ENCODE assay signal across 8 cellular contexts in the genomic region with DNA sequence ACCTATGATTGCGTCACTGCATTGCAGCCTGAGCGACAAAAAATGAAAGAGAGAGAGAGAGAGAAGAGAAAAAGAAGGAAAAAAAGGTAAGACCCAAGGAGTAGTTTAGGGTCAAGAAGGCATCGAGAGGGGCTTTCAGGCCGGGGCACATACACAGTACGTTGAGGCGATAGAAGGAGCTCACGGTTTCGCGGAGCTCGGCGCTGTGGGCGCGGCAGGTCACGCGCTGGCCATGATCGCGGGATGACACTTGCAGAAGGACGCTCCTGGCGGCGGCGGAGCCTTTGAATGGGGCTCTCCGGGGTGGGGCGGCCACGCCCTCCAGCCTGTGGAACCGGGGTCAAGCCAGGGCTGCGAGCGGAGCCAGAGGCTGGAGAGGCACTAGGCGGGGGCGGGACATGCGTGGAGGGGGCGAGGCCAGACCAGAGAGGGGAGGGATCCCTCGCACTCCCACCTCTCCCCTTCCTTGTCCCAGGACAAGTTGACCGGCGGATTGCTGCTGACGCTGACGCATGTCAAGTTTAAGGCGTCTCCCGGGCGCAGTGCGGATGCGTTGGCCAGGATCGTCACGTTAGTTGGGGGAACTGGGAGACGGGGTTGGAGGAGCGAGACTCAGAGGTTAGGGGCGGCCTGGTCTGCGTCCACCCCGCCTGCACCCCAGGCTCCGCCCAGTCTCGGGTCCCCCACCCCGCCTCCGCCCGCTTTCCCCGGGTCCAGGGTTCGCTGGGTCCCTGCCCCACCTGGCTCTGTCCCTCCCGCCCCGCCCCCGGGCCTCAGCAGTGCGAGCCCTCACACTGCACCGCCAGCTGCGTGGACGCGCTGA. TPM values are rescaled to one million over a fixed set of nuclear protein-coding genes. Genes with fewer than 3 reads are reported as not detected.
A peak's percentile ranks its signal among the peaks of the same experiment; 100 is the strongest.
DNase-seq lines count a peak whose midpoint lies in the region; TF ChIP-seq lines count a peak whose summit lies in the region.
"Had no signal": no experiment of that assay in that cellular context is flagged by ENCODE, and none has a peak within 500 bp of the region (broad histone marks: within the 10 kb centered on the region; RNA-seq: fewer than 3 reads in every experiment).

No MANE protein-coding gene starts in this region.

- peak overlapping the region; percentile 62 for H3K4me3 Mint-ChIP-seq in T-helper 2 cell treated with Interferon-gamma antibody and Interleukin-4, amounts not matched to agents 5 μg/mL and 100 μg/mL, for 36 hours

- no peak overlapping the region for H3K27ac Mint-ChIP-seq in T-helper 2 cell treated with Interferon-gamma antibody and Interleukin-4, amounts not matched to agents 5 μg/mL and 100 μg/mL, for 36 hours

- no peaks in the 10 kb centered on the region for H3K9me3 Mint-ChIP-seq in T-helper 2 cell treated with Interferon-gamma antibody and Interleukin-4, amounts not matched to agents 5 μg/mL and 100 μg/mL, for 36 hours

- no peaks in the 10 kb centered on the region for H3K36me3 Mint-ChIP-seq in T-helper 2 cell treated with Interferon-gamma antibody and Interleukin-4, amounts not matched to agents 5 μg/mL and 100 μg/mL, for 36 hours (ENCODE audit: low read depth)

- peaks cover 52 to 58% of the 10 kb centered on the region in 2 donors for H3K27me3 ChIP-seq in stomach smooth muscle (ENCODE audit: control insufficient read depth in 1 of 2, insufficient read depth in 2 of 2, low read length in 2 of 2)

- no peak for DNase-seq in T-helper 2 cell treated with Interferon-gamma antibody and Interleukin-4, amounts not matched to agents 5 μg/mL and 100 μg/mL, for 36 hours (ENCODE audit: low spot score)
- DNase-seq in T-helper 2 cell (no peak), fibroblast of villous mesenchyme (ENCODE audit: low read depth) (no peak), Kasumi-1 (lab: John Stamatoyannopoulos, UW) (no peak)
- DNase-seq in stimulated activated naive CD4-positive, alpha-beta T cell treated with Interleukin-2 at 50 U/mL for 16 hours (lab: John Stamatoyannopoulos, UW): no peak

- peak overlapping the region; percentile 40 for H3K4me3 ChIP-seq in fibroblast of villous mesenchyme (ENCODE audit: low read depth, low read length)
- H3K4me3 ChIP-seq in stomach smooth muscle (ENCODE audit: low read length in 2 of 2): peak overlapping the region; percentile 43 to 57
- H3K4me3 ChIP-seq: BLaER1 had no signal

- no peak overlapping the region for H3K27ac ChIP-seq in stomach smooth muscle (ENCODE audit: low read length)
- H3K27ac ChIP-seq: BLaER1 had no signal

- peaks cover 9% of the 10 kb centered on the region for H3K4me1 Mint-ChIP-seq in T-helper 2 cell treated with Interferon-gamma antibody and Interleukin-4, amounts not matched to agents 5 μg/mL and 100 μg/mL, for 36 hours (ENCODE audit: low read depth)

- no peaks in the 10 kb centered on the region for H3K36me3 ChIP-seq in stomach smooth muscle (ENCODE audit: control insufficient read depth in 2 of 2, insufficient read depth in 2 of 2, low read length in 2 of 2)
- H3K36me3 ChIP-seq: BLaER1 had no signal

- H3K4me1 ChIP-seq in stomach smooth muscle (ENCODE audit: control insufficient read depth, insufficient read depth, low read length): peaks cover 14% of the 10 kb centered on the region
- H3K4me1 ChIP-seq: BLaER1 had no signal

- peaks cover 51% of the 10 kb centered on the region for H3K27me3 Mint-ChIP-seq in T-helper 2 cell treated with Interferon-gamma antibody and Interleukin-4, amounts not matched to agents 5 μg/mL and 100 μg/mL, for 36 hours (ENCODE audit: low read depth)

- no peak for TF ChIP-seq CTCF in fibroblast of villous mesenchyme (IDR thresholded peaks at IDR 0.05; ENCODE audit: insufficient read depth, low read depth, low read length)

- H3K9ac ChIP-seq in stomach smooth muscle (ENCODE audit: low read length in 2 of 2): no peak overlapping the region
- H3K9ac ChIP-seq: BLaER1 had no signal

- H3K9me3 ChIP-seq in stomach smooth muscle (ENCODE audit: control insufficient read depth in 2 of 2, low read length in 2 of 2): no peaks in the 10 kb centered on the region

RNA-seq across cellular contexts. Expression of gene NPHS1, which starts 6.9 kb away (rescaled TPM):
- not detected in 2 replicates for total RNA-seq in fibroblast of villous mesenchyme
- total RNA-seq: pulmonary artery endothelial cell had no signal

RNA-seq across cellular contexts. Expression of gene KIRREL2, which starts 11.3 kb away (rescaled TPM):
- total RNA-seq in fibroblast of villous mesenchyme: under 0.01 TPM in 1 of 2 replicates, not detected in the other
- total RNA-seq: pulmonary artery endothelial cell had no signal

RNA-seq across cellular contexts. Expression of gene APLP1, which starts 22.9 kb away (rescaled TPM):
- 3.5 and 4.2 TPM in 2 replicates for total RNA-seq in fibroblast of villous mesenchyme

RNA-seq across cellular contexts. Expression of gene PRODH2, which starts 32.8 kb away (rescaled TPM):
- not detected in 2 replicates for total RNA-seq in fibroblast of villous mesenchyme
- total RNA-seq: pulmonary artery endothelial cell had no signal

RNA-seq across cellular contexts. Expression of gene NFKBID, which starts 54.9 kb away (rescaled TPM):
- total RNA-seq in fibroblast of villous mesenchyme: 3.0 and 3.5 TPM in 2 replicates
